ENCODE assay signal across 8 cellular contexts in genomic region chr5:56951131-56951945, GRCh38. TPM values are rescaled to one million over a fixed set of nuclear protein-coding genes. Genes with fewer than 3 reads are reported as not detected.
DNase-seq lines count a peak whose midpoint lies in the region; ATAC-seq and TF ChIP-seq lines count a peak whose summit lies in the region.

No MANE protein-coding gene starts in this region.

- no peaks in the 10 kb centered on the region for H3K9me3 Mint-ChIP-seq in memory B cell

- H2AFZ ChIP-seq in DND-41 (ENCODE audit: low read depth, low read length) = peak overlapping the region; percentile 80

- H3K36me3 ChIP-seq in DND-41 (ENCODE audit: insufficient read depth, low read length) = peaks cover 16% of the 10 kb centered on the region

- peak; percentile 34 for DNase-seq in DND-41
- DNase-seq in HT-29 (ENCODE audit: low spot score) = peak; percentile 32
- peak; percentile 7 to 18 for DNase-seq in activated CD4-positive, alpha-beta T cell treated with anti-CD3 and anti-CD28 coated beads for 4 hours
- DNase-seq in ecto neural progenitor cell (ENCODE audit: low spot score) = peak; percentile 78
- DNase-seq in memory B cell (ENCODE audit: low spot score in 2 of 2) = peak in 1 of 2 donors; percentile 7
- peak; percentile 42 for DNase-seq in stimulated activated CD8-positive, alpha-beta memory T cell treated with anti-CD3 and anti-CD28 coated beads, Interleukin-4, amount 100 ng/mL, for 48 hours
- DNase-seq in DMS79 (lab: John Stamatoyannopoulos, UW) = no peak

- peak overlapping the region; percentile 56 to 66 for H3K4me3 ChIP-seq in DND-41 (ENCODE audit: low read depth in 1 of 2, low read length in 2 of 2)

- H4K20me1 ChIP-seq in DND-41 (ENCODE audit: insufficient read depth, low read length) = peaks cover 14% of the 10 kb centered on the region

- peak; percentile 21 for ATAC-seq in DND-41 (ENCODE audit: insufficient read depth, low read depth)
- ATAC-seq in GM21381 (IDR thresholded peaks at IDR 0.05; ENCODE audit: unreplicated experiment) = peak; percentile 52
- ATAC-seq in memory B cell (ENCODE audit: low read depth) = peak; percentile 31

- H3K9ac ChIP-seq in DND-41 (ENCODE audit: low read depth, low read length) = peak overlapping the region; percentile 84

- H3K27ac ChIP-seq in DND-41 (ENCODE audit: low read length) = peak overlapping the region; percentile 57

- peaks cover 13% of the 10 kb centered on the region for H3K4me1 Mint-ChIP-seq in memory B cell

- H3K4me2 ChIP-seq in DND-41 (ENCODE audit: insufficient read depth, low read length) = peak overlapping the region; percentile 87

- peaks cover 25% of the 10 kb centered on the region for H3K4me1 ChIP-seq in DND-41 (ENCODE audit: insufficient read depth, low read length)

- H3K79me2 ChIP-seq in DND-41 (ENCODE audit: insufficient read depth, low read length) = peaks cover 33% of the 10 kb centered on the region

- H3K9me3 ChIP-seq in DND-41 (ENCODE audit: insufficient read depth, low read length, severe bottlenecking) = no peaks in the 10 kb centered on the region

- TF ChIP-seq CTCF in DND-41 (IDR thresholded peaks at IDR 0.05; ENCODE audit: borderline replicate concordance, extremely low read depth, low read length, poor library complexity, severe bottlenecking) = no peak

- peaks cover 3% of the 10 kb centered on the region for H3K36me3 Mint-ChIP-seq in memory B cell

- peaks cover 6% of the 10 kb centered on the region for H3K27me3 Mint-ChIP-seq in memory B cell

- peaks cover 30% of the 10 kb centered on the region for H3K27me3 ChIP-seq in DND-41 (ENCODE audit: insufficient read depth, low read length, poor library complexity)

- peak overlapping the region; percentile 45 for H3K27ac Mint-ChIP-seq in memory B cell

- peak overlapping the region; percentile 90 for H3K4me3 Mint-ChIP-seq in memory B cell

RNA-seq across cellular contexts. Expression of gene MIER3, which starts 0.6 kb away (rescaled TPM):
- 8.6 and 15.2 TPM in 2 replicates for total RNA-seq in HT-29 (2014; rRNA removed; shearing (Covaris generic))

RNA-seq across cellular contexts. Expression of gene SETD9, which starts 41.9 kb away (rescaled TPM):
- 6.9 and 7.0 TPM in 2 replicates for total RNA-seq in HT-29 (2014; rRNA removed; shearing (Covaris generic))
